Comparison of ENCODE assay signal across 17 cellular contexts in genomic region chr5:112776301-112776856, GRCh38. TPM values are rescaled to one million over a fixed set of nuclear protein-coding genes. Genes with fewer than 3 reads are reported as not detected.
DNase-seq lines count a peak whose midpoint lies in the region; ATAC-seq and TF ChIP-seq lines count a peak whose summit lies in the region.
"Had no signal": no experiment of that assay in that cellular context is flagged by ENCODE, and none has a peak within 500 bp of the region (broad histone marks: within the 10 kb centered on the region; RNA-seq: fewer than 3 reads in every experiment).

No MANE protein-coding gene starts in this region.

- H3K4me3 Mint-ChIP-seq in natural killer cell, result no peak overlapping the region
- H3K4me3 Mint-ChIP-seq in CD8-positive, alpha-beta T cell, result no peak overlapping the region
- H3K4me3 Mint-ChIP-seq: activated CD8-positive, alpha-beta T cell treated with anti-CD3 and anti-CD28 coated beads, Interleukin-2, amount 10 ng/mL, durations not matched to agents 7 days and 5 days; naive B cell had no signal

- H3K27ac Mint-ChIP-seq in natural killer cell, result no peak overlapping the region
- no peak overlapping the region for H3K27ac Mint-ChIP-seq in CD8-positive, alpha-beta T cell
- H3K27ac Mint-ChIP-seq: activated CD8-positive, alpha-beta T cell treated with anti-CD3 and anti-CD28 coated beads, Interleukin-2, amount 10 ng/mL, durations not matched to agents 7 days and 5 days; naive B cell had no signal

- no peaks in the 10 kb centered on the region for H3K36me3 ChIP-seq in CD8-positive, alpha-beta T cell (ENCODE audit: insufficient read depth, low read length)

- no peaks in the 10 kb centered on the region for H3K4me1 ChIP-seq in CD8-positive, alpha-beta T cell (ENCODE audit: insufficient read depth, low read length)
- H3K4me1 ChIP-seq: tibial artery had no signal

- POLR2A ChIA-PET in RWPE1 (lab: Yijun Ruan, JAX; ENCODE audit: low non-redundant PET), result no interaction called here
- POLR2A ChIA-PET in CD8-positive, alpha-beta T cell (lab: Charles Lee), result interaction anchor here (0.6 kb wide), 1 partner anchor 39 kb away, joined by 3 read pairs; no protein-coding TSS in a partner anchor

- no peaks in the 10 kb centered on the region for H3K9me3 ChIP-seq in CD8-positive, alpha-beta T cell (ENCODE audit: low read length)
- H3K9me3 ChIP-seq: tibial artery had no signal

- no peaks in the 10 kb centered on the region for H3K27me3 ChIP-seq in CD8-positive, alpha-beta T cell (ENCODE audit: insufficient read depth, low read length)
- H3K27me3 ChIP-seq: tibial artery had no signal

- H3K36me3 Mint-ChIP-seq in natural killer cell, result peaks cover 8% of the 10 kb centered on the region
- H3K36me3 Mint-ChIP-seq in CD8-positive, alpha-beta T cell, result peaks cover 59% of the 10 kb centered on the region

- no peak overlapping the region for H3K27ac ChIP-seq in RWPE1
- no peak overlapping the region for H3K27ac ChIP-seq in CD8-positive, alpha-beta T cell (ENCODE audit: low read depth, low read length)
- H3K27ac ChIP-seq: SK-N-MC, tibial artery had no signal

- TF ChIP-seq CTCF in RWPE1 (conservative IDR thresholded peaks at IDR 0.05; ENCODE audit: low read depth) (no peak), natural killer cell (IDR thresholded peaks at IDR 0.05) (no peak)
- no peak for TF ChIP-seq CTCF in CD8-positive, alpha-beta T cell (IDR thresholded peaks at IDR 0.05)

- no peaks in the 10 kb centered on the region for H3K9me3 Mint-ChIP-seq in natural killer cell
- H3K9me3 Mint-ChIP-seq in CD8-positive, alpha-beta T cell, result no peaks in the 10 kb centered on the region
- H3K9me3 Mint-ChIP-seq: naive B cell had no signal

- no peaks in the 10 kb centered on the region for H3K4me1 Mint-ChIP-seq in natural killer cell
- no peaks in the 10 kb centered on the region for H3K4me1 Mint-ChIP-seq in CD8-positive, alpha-beta T cell (ENCODE audit: low read depth)
- H3K4me1 Mint-ChIP-seq: naive B cell had no signal

- peak; percentile 65 for DNase-seq in GM04503 (ENCODE audit: low read depth)
- peak; percentile 20 for DNase-seq in RWPE1 (ENCODE audit: low spot score)
- DNase-seq in fibroblast of gingiva (ENCODE audit: low read depth), result peak; percentile 88
- DNase-seq in stromal cell of bone marrow (ENCODE audit: low read depth), result peak; percentile 92
- DNase-seq in natural killer cell, result no peak
- no peak for DNase-seq in CD8-positive, alpha-beta T cell
- DNase-seq in stimulated activated naive CD8-positive, alpha-beta T cell treated with anti-CD3 and anti-CD28 coated beads, Interleukin-15, Interleukin-2, amounts not matched to agents 100 U/mL and 50 U/mL, for 24 hours, result no peak
- DNase-seq: activated CD8-positive, alpha-beta T cell treated with anti-CD3 and anti-CD28 coated beads, Interleukin-2, amount 10 ng/mL, durations not matched to agents 7 days and 5 days; central memory CD4-positive, alpha-beta T cell; left ventricle myocardium superior; naive B cell; NCI-H1417 treated with DMSO at 0.1 percent for 48 hours; NCI-H345; retina; stimulated activated CD8-positive, alpha-beta memory T cell treated with anti-CD3 and anti-CD28 coated beads, Interleukin-4, amount 100 ng/mL, for 48 hours; tibial artery had no signal

- CTCF ChIA-PET in RWPE1 (lab: Yijun Ruan, JAX), result no interaction called here
- CTCF ChIA-PET in CD8-positive, alpha-beta T cell (lab: Charles Lee), result interaction anchor here (0.6 to 2.3 kb wide), 3 partner anchors 19 to 311 kb away, joined by 3 to 10 read pairs (median 3); no protein-coding TSS in a partner anchor

- intact Hi-C loops in natural killer cell (cut with micrococcal nuclease), result no loop called here
- intact Hi-C loops in CD8-positive, alpha-beta T cell (cut with DNase I, micrococcal nuclease), result no loop called here

- ATAC-seq in natural killer cell, result no peak
- ATAC-seq in CD8-positive, alpha-beta T cell, result no peak
- ATAC-seq in stimulated activated naive CD8-positive, alpha-beta T cell treated with anti-CD3 and anti-CD28 coated beads, Interleukin-15, Interleukin-2, amounts not matched to agents 100 U/mL and 50 U/mL, for 24 hours, result no peak
- ATAC-seq: activated CD8-positive, alpha-beta T cell treated with anti-CD3 and anti-CD28 coated beads, Interleukin-2, amount 10 ng/mL, durations not matched to agents 7 days and 5 days; left ventricle myocardium superior had no signal

- H3K4me3 ChIP-seq in CD8-positive, alpha-beta T cell (ENCODE audit: low read depth, low read length), result no peak overlapping the region
- H3K4me3 ChIP-seq: SK-N-MC, tibial artery had no signal

- H3K27me3 Mint-ChIP-seq in natural killer cell (ENCODE audit: low read depth in 2 of 2), result no peaks in the 10 kb centered on the region
- H3K27me3 Mint-ChIP-seq in CD8-positive, alpha-beta T cell (ENCODE audit: low read depth), result no peaks in the 10 kb centered on the region
- H3K27me3 Mint-ChIP-seq: naive B cell had no signal

RNA-seq across cellular contexts. Expression of gene APC, which starts 38.7 kb away (rescaled TPM):
- total RNA-seq in natural killer cell, result 10 to 100 TPM; 40.1 to 52.3 (median 49.0) TPM
- 10 to 100 TPM; 14.5 to 19.1 TPM for total RNA-seq in CD8-positive, alpha-beta T cell

Comparison
In these comparisons a context has a peak if more than half of its experiments do, and no peak if none do; other contexts are left out.
1. DNase-seq: peak in GM04503 (single experiment), RWPE1 (single experiment), fibroblast of gingiva (single experiment) and stromal cell of bone marrow (single experiment); none in natural killer cell (single experiment), CD8-positive, alpha-beta T cell (0 of 7) and stimulated activated naive CD8-positive, alpha-beta T cell treated with anti-CD3 and anti-CD28 coated beads, Interleukin-15, Interleukin-2, amounts not matched to agents 100 U/mL and 50 U/mL, for 24 hours (single experiment).